Comparison of ENCODE assay signal across 8 cellular contexts in genomic region chr5:180494060-180494509, GRCh38. TPM values are rescaled to one million over a fixed set of nuclear protein-coding genes. Genes with fewer than 3 reads are reported as not detected.
DNase-seq lines count a peak whose midpoint lies in the region; ATAC-seq and TF ChIP-seq lines count a peak whose summit lies in the region.

Gene CNOT6, plus strand, starts transcription at chr5:180494379. Its CDS starts 34,898 bp downstream, at chr5:180529277.

- no peaks in the 10 kb centered on the region for H3K27me3 Mint-ChIP-seq in activated naive CD4-positive, alpha-beta T cell treated with anti-CD3 and anti-CD28 coated beads, Interleukin-2, amount 50 U/mL, for 24 hours

- no peak for TF ChIP-seq CTCF in GM10248 (IDR thresholded peaks at IDR 0.05; ENCODE audit: control extremely low read depth, extremely low read depth, low read depth, missing control alignments)
- TF ChIP-seq CTCF in suprapubic skin (IDR thresholded peaks at IDR 0.05), result no peak

- ATAC-seq in HG02610 (IDR thresholded peaks at IDR 0.05; ENCODE audit: unreplicated experiment) (peak; percentile 91), SK-N-SH treated with all-trans-retinoic acid at 6 μM for 48 hours (peak; percentile 97)

- no peaks in the 10 kb centered on the region for H3K27me3 ChIP-seq in suprapubic skin

- peak; percentile 99 for DNase-seq in GM10248 (ENCODE audit: extremely low spot score)
- peak; percentile 78 for DNase-seq in NCI-H1092 (lab: John Stamatoyannopoulos, UW)
- peak; percentile 20 for DNase-seq in glomerular endothelial cell (ENCODE audit: extremely low read depth, low read depth, low spot score)
- peak; percentile 92 for DNase-seq in occipital lobe (lab: John Stamatoyannopoulos, UW)
- peak; percentile 93 to 95 for DNase-seq in suprapubic skin (ENCODE audit: low spot score in 2 of 2)

- no peak for TF ChIP-seq POLR2A in suprapubic skin (IDR thresholded peaks at IDR 0.05)

- H3K9me3 ChIP-seq in suprapubic skin, result no peaks in the 10 kb centered on the region

- H3K4me3 Mint-ChIP-seq in activated naive CD4-positive, alpha-beta T cell treated with anti-CD3 and anti-CD28 coated beads, Interleukin-2, amount 50 U/mL, for 24 hours, result peak within 1 kb of the TSS; percentile 94

- H3K36me3 Mint-ChIP-seq in activated naive CD4-positive, alpha-beta T cell treated with anti-CD3 and anti-CD28 coated beads, Interleukin-2, amount 50 U/mL, for 24 hours, result peaks cover 3% of the 10 kb centered on the region

- peak within 1 kb of the TSS; percentile 97 for H3K27ac ChIP-seq in suprapubic skin

- WGBS in suprapubic skin, result under 1% methylated on average over 39 of the region's 56 CpGs

- peaks cover 31% of the 10 kb centered on the region for H3K4me1 ChIP-seq in suprapubic skin

- no peak for TF ChIP-seq EP300 in suprapubic skin (IDR thresholded peaks at IDR 0.05)

- H3K9me3 Mint-ChIP-seq in activated naive CD4-positive, alpha-beta T cell treated with anti-CD3 and anti-CD28 coated beads, Interleukin-2, amount 50 U/mL, for 24 hours, result no peaks in the 10 kb centered on the region

- peak within 1 kb of the TSS; percentile 87 for H3K27ac Mint-ChIP-seq in activated naive CD4-positive, alpha-beta T cell treated with anti-CD3 and anti-CD28 coated beads, Interleukin-2, amount 50 U/mL, for 24 hours

- H3K4me1 Mint-ChIP-seq in activated naive CD4-positive, alpha-beta T cell treated with anti-CD3 and anti-CD28 coated beads, Interleukin-2, amount 50 U/mL, for 24 hours, result peaks cover 33% of the 10 kb centered on the region

- CTCF ChIA-PET in GM10248 (lab: Yijun Ruan, JAX), result no interaction called here

- POLR2A ChIA-PET in GM10248 (lab: Yijun Ruan, JAX), result no interaction called here

- peak within 1 kb of the TSS; percentile 93 for H3K4me3 ChIP-seq in suprapubic skin

- H3K36me3 ChIP-seq in suprapubic skin, result no peaks in the 10 kb centered on the region

TF ChIP-seq in SK-N-SH treated with all-trans-retinoic acid at 6 μM for 48 hours, 23 proteins besides CTCF, POLR2A, EP300 and RAD21:
- no peak for TF ChIP-seq CSDC2 (CRISPR knock-in tag; IDR thresholded peaks at IDR 0.05)
- no peak for TF ChIP-seq SNAI2 (CRISPR knock-in tag; IDR thresholded peaks at IDR 0.05)
- TF ChIP-seq TSHZ2 (CRISPR knock-in tag; IDR thresholded peaks at IDR 0.05), result 0 out of 2 replicates have a peak, but pooled peaks have one; percentile 9

RNA-seq across cellular contexts. Expression of gene CNOT6, which starts in this region (rescaled TPM):
- total RNA-seq in glomerular endothelial cell (17.2 and 20.1 TPM in 2 replicates), occipital lobe (52.4 TPM), suprapubic skin (10 to 100 TPM; 11.0 to 17.8 (median 15.0) TPM)

Comparison
In these comparisons a context has a peak if more than half of its experiments do, and no peak if none do; other contexts are left out.
1. Peak in every context shown above with its lines: DNase-seq, ATAC-seq, H3K4me3 ChIP-seq and H3K27ac ChIP-seq.
2. DNase-seq: peak in every context shown above with its lines; median percentile 99 in GM10248; 94 in suprapubic skin; 92 in occipital lobe; 78 in NCI-H1092; 20 in glomerular endothelial cell.